Comparison of ENCODE assay signal across 12 cellular contexts in genomic region chr4:140497776-140498636, GRCh38. TPM values are rescaled to one million over a fixed set of nuclear protein-coding genes. Genes with fewer than 3 reads are reported as not detected.
DNase-seq lines count a peak whose midpoint lies in the region; ATAC-seq and TF ChIP-seq lines count a peak whose summit lies in the region.
"Had no signal": no experiment of that assay in that cellular context is flagged by ENCODE, and none has a peak within 500 bp of the region (broad histone marks: within the 10 kb centered on the region; RNA-seq: fewer than 3 reads in every experiment).

MGAT4D (minus strand) TSS chr4:140498293; CDS start chr4:140498222, 71 bp downstream.

- peak within 1 kb of the TSS in 5 of 7 donors; percentile 41 to 59 (median 51) for H3K4me3 Mint-ChIP-seq in CD8-positive, alpha-beta memory T cell

- peak within 1 kb of the TSS; percentile 38 for H2AK5ac ChIP-seq in neuronal stem cell (ENCODE audit: low read depth, low read length)

- H3K9me3 Mint-ChIP-seq in CD8-positive, alpha-beta memory T cell = no peaks in the 10 kb centered on the region

- H3K23ac ChIP-seq in neuronal stem cell (ENCODE audit: low read depth, low read length, poor library complexity) = peak within 1 kb of the TSS; percentile 29

- H2BK15ac ChIP-seq in neuronal stem cell (ENCODE audit: low read length) = peak within 1 kb of the TSS; percentile 52

- H3K14ac ChIP-seq in neuronal stem cell (ENCODE audit: low read length) = peak within 1 kb of the TSS; percentile 47

- no peak for TF ChIP-seq CTCF in cardiac muscle cell (IDR thresholded peaks at IDR 0.05; ENCODE audit: low read depth, low read length)

- DNase-seq in CD8-positive, alpha-beta memory T cell = no peak
- peak; percentile 8 for DNase-seq in SK-N-DZ (ENCODE audit: low spot score)
- DNase-seq in cardiac muscle cell (ENCODE audit: low read depth in 1 of 2, low spot score in 1 of 2) = peak; percentile 2 to 38
- peak; percentile 32 for DNase-seq in neuronal stem cell (ENCODE audit: low spot score)
- DNase-seq in NCI-H748 (lab: John Stamatoyannopoulos, UW; ENCODE audit: unreplicated experiment) = no peak
- no peak for DNase-seq in NCI-H146 (lab: John Stamatoyannopoulos, UW)
- no peak for DNase-seq in anterior cingulate cortex (lab: John Stamatoyannopoulos, UW)
- DNase-seq: cortex of kidney, NCI-H2081 had no signal

- H3K18ac ChIP-seq in neuronal stem cell (ENCODE audit: low read length) = peak within 1 kb of the TSS; percentile 89

- peak within 1 kb of the TSS; percentile 67 for H2AFZ ChIP-seq in neuronal stem cell (ENCODE audit: low read length)

- peaks cover 4 to 10% (median 6%) of the 10 kb centered on the region in 3 donors for H3K4me1 Mint-ChIP-seq in CD8-positive, alpha-beta memory T cell

- peaks cover 14% of the 10 kb centered on the region for H3K27me3 ChIP-seq in CD8-positive, alpha-beta memory T cell (ENCODE audit: insufficient read depth, low read length, poor library complexity, severe bottlenecking)
- H3K27me3 ChIP-seq in cardiac muscle cell (peaks cover 73% of the 10 kb centered on the region), neuronal stem cell (ENCODE audit: control insufficient read depth in 3 of 3, insufficient read depth in 3 of 3, low read depth in 1 of 3, low read length in 3 of 3) (peaks cover 9 to 70% (median 24%) of the 10 kb centered on the region in 3 experiments)

- WGBS in neuronal stem cell (ENCODE audit: extremely low coverage in 2 of 2, insufficient read length in 2 of 2, insufficient replicate concordance in 1 of 2), 2 donors = no CpG with 5 or more reads among the region's 68 CpGs

- H3K36me3 Mint-ChIP-seq in CD8-positive, alpha-beta memory T cell = peaks cover 0 to 3% (median 0%) of the 10 kb centered on the region in 3 donors

- H2BK5ac ChIP-seq in neuronal stem cell (ENCODE audit: low read length) = peak within 1 kb of the TSS; percentile 43

- H3K4ac ChIP-seq in neuronal stem cell (ENCODE audit: low read length) = no peak within 1 kb of the TSS

- peak within 1 kb of the TSS; percentile 76 for H3K4me2 ChIP-seq in neuronal stem cell (ENCODE audit: insufficient read depth, low read length, poor library complexity, severe bottlenecking)

- POLR2A ChIA-PET in CD8-positive, alpha-beta memory T cell (lab: Charles Lee) = no interaction called here

- no peak for ATAC-seq in HG02610 (IDR thresholded peaks at IDR 0.05; ENCODE audit: unreplicated experiment)

- CTCF ChIA-PET in CD8-positive, alpha-beta memory T cell (lab: Charles Lee) = interaction anchor here (1.1 kb wide), 1 partner anchor 138 kb away, joined by 3 read pairs; no protein-coding TSS in a partner anchor

- no peaks in the 10 kb centered on the region for H3K36me3 ChIP-seq in CD8-positive, alpha-beta memory T cell (ENCODE audit: insufficient read depth, low read length)
- H3K36me3 ChIP-seq in cardiac muscle cell = no peaks in the 10 kb centered on the region
- H3K36me3 ChIP-seq in neuronal stem cell (replicated peaks in 1 of 2; ENCODE audit: control insufficient read depth in 2 of 2, insufficient read depth in 2 of 2, low read length in 2 of 2) = no peaks in the 10 kb centered on the region
- H3K36me3 ChIP-seq: HAP-1 had no signal

- H3K27me3 Mint-ChIP-seq in CD8-positive, alpha-beta memory T cell = peaks cover 34 to 79% of the 10 kb centered on the region in 2 donors

- no peak within 1 kb of the TSS for H3K27ac Mint-ChIP-seq in CD8-positive, alpha-beta memory T cell

- no peaks in the 10 kb centered on the region for H3K79me1 ChIP-seq in neuronal stem cell (ENCODE audit: low read depth, low read length)

- no peak within 1 kb of the TSS for H3K4me3 ChIP-seq in CD8-positive, alpha-beta memory T cell (ENCODE audit: low read length)
- H3K4me3 ChIP-seq in cardiac muscle cell (peak within 1 kb of the TSS; percentile 29), neuronal stem cell (ENCODE audit: low read length in 2 of 2) (peak within 1 kb of the TSS in 1 of 2 donors; percentile 68)
- H3K4me3 ChIP-seq: HAP-1 had no signal

- no peaks in the 10 kb centered on the region for H3K4me1 ChIP-seq in CD8-positive, alpha-beta memory T cell (ENCODE audit: insufficient read depth, low read length)
- H3K4me1 ChIP-seq in cardiac muscle cell (ENCODE audit: low read depth) = no peaks in the 10 kb centered on the region
- peaks cover 0 to 5% of the 10 kb centered on the region in 2 donors for H3K4me1 ChIP-seq in neuronal stem cell (ENCODE audit: control insufficient read depth in 2 of 2, insufficient read depth in 1 of 2, low read depth in 1 of 2, low read length in 2 of 2)
- H3K4me1 ChIP-seq: HAP-1 had no signal

- peak within 1 kb of the TSS; percentile 13 for H3K9ac ChIP-seq in neuronal stem cell (ENCODE audit: low read depth, low read length, poor library complexity)

- no peak within 1 kb of the TSS for H2BK120ac ChIP-seq in neuronal stem cell (ENCODE audit: low read depth, low read length)

- H2BK12ac ChIP-seq in neuronal stem cell (ENCODE audit: low read length) = peak within 1 kb of the TSS; percentile 35

- no peak within 1 kb of the TSS for H4K91ac ChIP-seq in neuronal stem cell (ENCODE audit: low read depth, low read length, poor library complexity)

- H3K9me3 ChIP-seq in CD8-positive, alpha-beta memory T cell (ENCODE audit: low read length) = no peaks in the 10 kb centered on the region
- H3K9me3 ChIP-seq in cardiac muscle cell (ENCODE audit: low read depth) = no peaks in the 10 kb centered on the region
- H3K9me3 ChIP-seq in neuronal stem cell (replicated peaks in 1 of 2; ENCODE audit: control insufficient read depth in 2 of 2, insufficient read depth in 1 of 2, low read depth in 1 of 2, low read length in 2 of 2) = peaks cover 5% of the 10 kb centered on the region in 2 donors
- H3K9me3 ChIP-seq: HAP-1 had no signal

- no peak within 1 kb of the TSS for H3K27ac ChIP-seq in CD8-positive, alpha-beta memory T cell (ENCODE audit: low read depth, low read length)
- H3K27ac ChIP-seq in cardiac muscle cell (no peak within 1 kb of the TSS), neuronal stem cell (replicated peaks; ENCODE audit: low read length) (no peak within 1 kb of the TSS)

- H4K8ac ChIP-seq in neuronal stem cell (ENCODE audit: low read depth, low read length) = no peak within 1 kb of the TSS

RNA-seq across cellular contexts. Expression of gene MGAT4D, which starts in this region (rescaled TPM):
- not detected for total RNA-seq in CD8-positive, alpha-beta memory T cell
- not detected for polyA plus RNA-seq in CD8-positive, alpha-beta memory T cell
- not detected in 2 replicates for polyA plus RNA-seq in SK-N-DZ (2014; cell fraction: cytosol; rRNA removed)
- polyA plus RNA-seq in SK-N-DZ (2014; cell fraction: nucleus; rRNA removed) = not detected in 2 replicates
- total RNA-seq in cardiac muscle cell = not detected in 2 replicates
- polyA plus RNA-seq in cardiac muscle cell = not detected in 2 replicates
- polyA plus RNA-seq in neuronal stem cell (2013, experiment 1 of 2) = not detected
- not detected for polyA plus RNA-seq in neuronal stem cell (2013, experiment 2 of 2)
- total RNA-seq: T-helper 2 cell treated with Interferon-gamma antibody and Interleukin-4, amounts not matched to agents 100 ng/mL and 5 ng/mL, for 36 hours had no signal

Comparison
In these comparisons a context has a peak if more than half of its experiments do, and no peak if none do; other contexts are left out.
1. Peak in DNase-seq and H3K4me3 ChIP-seq in cardiac muscle cell; RNA of the gene not detected or under 1 TPM.
2. DNase-seq: peak in SK-N-DZ (single experiment) and neuronal stem cell (single experiment); none in CD8-positive, alpha-beta memory T cell (0 of 5), NCI-H748 (single experiment), NCI-H146 (single experiment) and anterior cingulate cortex (0 of 58).